8 cellular contexts compared by ENCODE assay signal in genomic region chr14:105526781-105527380, GRCh38. TPM values are rescaled to one million over a fixed set of nuclear protein-coding genes. Genes with fewer than 3 reads are reported as not detected.
DNase-seq lines count a peak whose midpoint lies in the region; ATAC-seq and TF ChIP-seq lines count a peak whose summit lies in the region.

No MANE protein-coding gene starts in this region.

- TF ChIP-seq CTCF in astrocyte of the spinal cord (IDR thresholded peaks at IDR 0.05; ENCODE audit: low read depth, low read length) = no peak
- no peak for TF ChIP-seq CTCF in lower leg skin (IDR thresholded peaks at IDR 0.05)
- no peak for TF ChIP-seq CTCF in transverse colon (IDR thresholded peaks at IDR 0.05)

- H3K9me3 Mint-ChIP-seq in activated CD8-positive, alpha-beta memory T cell treated with anti-CD3 and anti-CD28 coated beads, Interleukin-2, amount 10 ng/mL, durations not matched to agents 7 days and 5 days (ENCODE audit: low read depth) = no peaks in the 10 kb centered on the region

- H3K4me3 Mint-ChIP-seq in activated CD8-positive, alpha-beta memory T cell treated with anti-CD3 and anti-CD28 coated beads, Interleukin-2, amount 10 ng/mL, durations not matched to agents 7 days and 5 days = peak overlapping the region; percentile 61

- H3K36me3 Mint-ChIP-seq in activated CD8-positive, alpha-beta memory T cell treated with anti-CD3 and anti-CD28 coated beads, Interleukin-2, amount 10 ng/mL, durations not matched to agents 7 days and 5 days = no peaks in the 10 kb centered on the region

- peaks cover 68% of the 10 kb centered on the region for H3K27me3 ChIP-seq in transverse colon

- CTCF ChIA-PET in activated CD8-positive, alpha-beta memory T cell treated with anti-CD3 and anti-CD28 coated beads, Interleukin-2, amount 10 ng/mL, durations not matched to agents 7 days and 5 days (lab: Charles Lee) = interaction anchor here (1.3 to 4.5 kb wide), 2 partner anchors 45 to 152 kb away, joined by 4 to 42 read pairs; no protein-coding TSS in a partner anchor

- no peak for DNase-seq in activated CD8-positive, alpha-beta memory T cell treated with anti-CD3 and anti-CD28 coated beads, Interleukin-2, amount 10 ng/mL, durations not matched to agents 7 days and 5 days
- no peak for DNase-seq in activated CD8-positive, alpha-beta memory T cell treated with anti-CD3 and anti-CD28 coated beads, Interleukin-2, amount 50 U/mL, for 4 hours
- DNase-seq in astrocyte of the spinal cord (ENCODE audit: low read depth, low spot score) (no peak), lower leg skin (ENCODE audit: low spot score in 2 of 2) (peak in 1 of 2 donors; percentile 85), transverse colon (no peak), NOMO-1 (lab: John Stamatoyannopoulos, UW; ENCODE audit: unreplicated experiment in 2 of 2) (no peak)

- ATAC-seq in activated CD8-positive, alpha-beta memory T cell treated with anti-CD3 and anti-CD28 coated beads, Interleukin-2, amount 10 ng/mL, durations not matched to agents 7 days and 5 days = no peak
- no peak for ATAC-seq in HG03135 (IDR thresholded peaks at IDR 0.05; ENCODE audit: unreplicated experiment)
- ATAC-seq in GM18873 (IDR thresholded peaks at IDR 0.05; ENCODE audit: low FRiP score, unreplicated experiment) = no peak

- peaks cover 13 to 39% (median 34%) of the 10 kb centered on the region in 4 donors for H3K4me1 ChIP-seq in transverse colon

- H3K27ac ChIP-seq in transverse colon = peak overlapping the region in 1 of 4 donors; percentile 10

- no peak for TF ChIP-seq EP300 in transverse colon (IDR thresholded peaks at IDR 0.05; ENCODE audit: low read depth)

- in situ Hi-C loops in astrocyte of the spinal cord (cut with HindIII; ENCODE audit: low sequenced_read_pairs) (no loop called here), transverse colon (cut with MboI; ENCODE audit: low pct_ligation_motif_present in 1 of 4, low pct_unique_long_range_greater_than_20kb in 1 of 4, low sequenced_read_pairs in 3 of 4) (no loop called here)

- intact Hi-C loops in lower leg skin (cut with DNase I; ENCODE audit: low total_unique reads) (loop anchor here (5.0 kb wide), 1 partner anchor 160 kb away; no protein-coding TSS in a partner anchor), transverse colon (cut with DNase I; ENCODE audit: low total_unique reads) (loop anchor here (5.0 to 10.0 kb wide), 3 partner anchors 45 to 152 kb away; no protein-coding TSS in a partner anchor)

- H3K9me3 ChIP-seq in transverse colon = no peaks in the 10 kb centered on the region

- TF ChIP-seq POLR2A in lower leg skin (IDR thresholded peaks at IDR 0.05) = no peak
- no peak for TF ChIP-seq POLR2A in transverse colon (IDR thresholded peaks at IDR 0.05)

- 1% methylated on average over 20 to 26 of the region's 48 CpGs for WGBS in lower leg skin, 2 donors
- WGBS in transverse colon (ENCODE audit: low coverage in 1 of 2), 2 donors = 3% methylated on average over 36 of the region's 48 CpGs; no CpG with 5 or more reads in 1 of the 2 donors

- H3K4me1 Mint-ChIP-seq in activated CD8-positive, alpha-beta memory T cell treated with anti-CD3 and anti-CD28 coated beads, Interleukin-2, amount 10 ng/mL, durations not matched to agents 7 days and 5 days = peaks cover 19% of the 10 kb centered on the region

- peaks cover 25% of the 10 kb centered on the region for H3K27me3 Mint-ChIP-seq in activated CD8-positive, alpha-beta memory T cell treated with anti-CD3 and anti-CD28 coated beads, Interleukin-2, amount 10 ng/mL, durations not matched to agents 7 days and 5 days

- no peak overlapping the region for H3K27ac Mint-ChIP-seq in activated CD8-positive, alpha-beta memory T cell treated with anti-CD3 and anti-CD28 coated beads, Interleukin-2, amount 10 ng/mL, durations not matched to agents 7 days and 5 days

- no peaks in the 10 kb centered on the region for H3K36me3 ChIP-seq in transverse colon

- H3K4me3 ChIP-seq in astrocyte of the spinal cord (ENCODE audit: low read depth, low read length) (peak overlapping the region; percentile 42), lower leg skin (ENCODE audit: low read depth, poor library complexity, severe bottlenecking) (peak overlapping the region; percentile 24), transverse colon (peak overlapping the region; percentile 38 to 69 (median 64))

RNA-seq across cellular contexts. Expression of gene TMEM121, which starts 0.5 kb away (rescaled TPM):
- total RNA-seq in activated CD8-positive, alpha-beta memory T cell treated with anti-CD3 and anti-CD28 coated beads, Interleukin-2, amount 10 ng/mL, durations not matched to agents 7 days and 5 days = 10 to 100 TPM; 11.5 to 11.9 TPM
- 1 to 10 TPM in 3 of 4 donors, under 1 TPM in 1; 0.99 to 5.4 (median 4.0) TPM for total RNA-seq in lower leg skin
- total RNA-seq in transverse colon = under 1 TPM in 2 of 4 donors, not detected in 2; 0.48 to 0.96 TPM

RNA-seq across cellular contexts. Expression of gene TEDC1, which starts 35.8 kb away (rescaled TPM):
- 10 to 100 TPM; 40.6 to 56.8 TPM for total RNA-seq in activated CD8-positive, alpha-beta memory T cell treated with anti-CD3 and anti-CD28 coated beads, Interleukin-2, amount 10 ng/mL, durations not matched to agents 7 days and 5 days
- total RNA-seq in lower leg skin (10 to 100 TPM in 1 of 4 donors, 1 to 10 TPM in 3; 2.8 to 16.9 (median 5.4) TPM), transverse colon (10 to 100 TPM; 10.8 to 52.9 (median 29.5) TPM)

RNA-seq across cellular contexts. Expression of gene CRIP1, which starts 40.2 kb away (rescaled TPM):
- 100 to 1,000 TPM; 546 to 574 TPM for total RNA-seq in activated CD8-positive, alpha-beta memory T cell treated with anti-CD3 and anti-CD28 coated beads, Interleukin-2, amount 10 ng/mL, durations not matched to agents 7 days and 5 days
- 100 to 1,000 TPM in 1 of 4 donors, 10 to 100 TPM in 3; 13.1 to 103 (median 63.2) TPM for total RNA-seq in lower leg skin
- total RNA-seq in transverse colon = 100 to 1,000 TPM in 1 of 4 donors, 10 to 100 TPM in 2, not detected in 1; 16.9 to 246 (median 63.0) TPM

RNA-seq across cellular contexts. Expression of gene CRIP2, which starts 52.3 kb away (rescaled TPM):
- total RNA-seq in activated CD8-positive, alpha-beta memory T cell treated with anti-CD3 and anti-CD28 coated beads, Interleukin-2, amount 10 ng/mL, durations not matched to agents 7 days and 5 days = under 1 TPM in 1 of 2 experiments, not detected in 1; 0.68 TPM
- total RNA-seq in lower leg skin = 100 to 1,000 TPM; 103 to 203 (median 141) TPM
- 10 to 100 TPM; 11.2 to 67.3 (median 22.4) TPM for total RNA-seq in transverse colon
